9 cellular contexts compared by ENCODE assay signal in the genomic region with DNA sequence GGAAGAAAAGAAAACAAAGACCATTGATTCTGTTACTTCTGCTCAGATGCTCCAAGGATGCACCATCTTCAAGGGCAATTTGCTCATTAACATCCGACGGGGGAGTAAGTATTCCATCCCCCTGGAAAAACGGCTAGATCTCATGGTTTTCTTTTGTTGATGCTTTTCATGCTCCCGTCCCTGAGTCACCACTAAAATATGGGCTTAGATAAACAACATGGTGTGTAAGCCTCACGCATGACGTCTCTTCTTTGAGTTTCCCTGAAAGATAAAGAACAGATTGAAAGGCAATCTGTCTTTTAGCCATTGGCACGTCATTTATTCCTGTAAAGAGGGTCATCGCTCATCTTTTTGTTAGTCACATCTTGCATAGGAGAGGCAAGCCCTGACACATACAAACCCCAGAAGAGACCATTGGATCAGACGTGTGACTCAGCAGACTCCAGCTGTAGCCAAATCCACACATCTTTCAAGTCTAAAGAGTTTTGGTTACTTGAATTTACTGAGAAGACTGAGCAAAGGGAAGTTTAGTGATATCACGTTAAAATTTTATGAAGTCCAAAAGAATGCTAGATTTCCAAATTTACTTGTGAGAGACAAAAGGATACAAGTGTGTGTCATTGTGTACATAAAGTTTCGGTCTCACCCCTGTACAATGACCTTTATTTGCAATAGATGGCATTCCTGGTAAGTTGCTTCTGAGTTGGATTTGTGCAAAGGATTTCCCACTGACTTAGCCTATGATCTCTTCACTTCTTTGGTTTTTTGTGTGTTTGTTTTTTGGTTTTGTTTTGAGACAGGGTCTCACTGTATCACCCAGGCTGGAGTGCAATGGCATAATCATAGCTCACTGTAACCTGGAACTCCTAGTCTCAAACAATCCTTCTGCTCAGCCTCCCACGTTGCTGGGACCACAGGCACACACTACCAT.
A peak's percentile ranks its signal among the peaks of the same experiment; 100 is the strongest.
DNase-seq lines count a peak whose midpoint lies in the region; ATAC-seq and TF ChIP-seq lines count a peak whose summit lies in the region.
"Had no signal": no experiment of that assay in that cellular context is flagged by ENCODE, and none has a peak within 500 bp of the region (broad histone marks: within the 10 kb centered on the region; RNA-seq: fewer than 3 reads in every experiment).

No MANE protein-coding gene starts in this region.

- H3K27me3 Mint-ChIP-seq in endothelial cell (ENCODE audit: unreplicated experiment): peaks cover 3% of the 10 kb centered on the region

- in situ Hi-C loops in Caki2 (cut with HindIII; ENCODE audit: low pct_unique_long_range_greater_than_20kb, low sequenced_read_pairs) (no loop called here), KBM-7 (cut with MboI; ENCODE audit: low pct_unique_long_range_greater_than_20kb, low sequenced_read_pairs) (no loop called here)

- no peaks in the 10 kb centered on the region for H3K9me3 Mint-ChIP-seq in endothelial cell (ENCODE audit: unreplicated experiment)

- DNase-seq in Caki2 (ENCODE audit: low read depth) (peak; percentile 100), NCI-H460 (ENCODE audit: extremely low read depth, low read depth) (peak; percentile 99), epithelial cell of prostate (ENCODE audit: low read depth, low spot score) (peak; percentile 99), omental fat pad (ENCODE audit: low spot score) (no peak), RPMI8226 (no peak), KBM-7 (no peak), endothelial cell (ENCODE audit: low spot score) (no peak), putamen (ENCODE audit: low spot score) (no peak)

- peak overlapping the region; percentile 94 for H3K27ac ChIP-seq in epithelial cell of prostate

- H3K36me3 Mint-ChIP-seq in endothelial cell (ENCODE audit: low read depth, unreplicated experiment): peaks cover 13% of the 10 kb centered on the region

- H3K27ac Mint-ChIP-seq in endothelial cell (ENCODE audit: unreplicated experiment): no peak overlapping the region

- H3K4me3 Mint-ChIP-seq in endothelial cell (ENCODE audit: unreplicated experiment): no peak overlapping the region

- TF ChIP-seq CTCF in omental fat pad (IDR thresholded peaks at IDR 0.05) (no peak), endothelial cell (IDR thresholded peaks at IDR 0.05; ENCODE audit: unreplicated experiment) (no peak)

- ATAC-seq in omental fat pad (ENCODE audit: low FRiP score): peak; percentile 82
- ATAC-seq: GM12878 had no signal

- H3K4me1 Mint-ChIP-seq in endothelial cell (ENCODE audit: unreplicated experiment): peaks cover 14% of the 10 kb centered on the region

Comparison
In these comparisons a context has a peak if more than half of its experiments do, and no peak if none do; other contexts are left out.
1. DNase-seq: peak in Caki2 (single experiment), NCI-H460 (single experiment) and epithelial cell of prostate (single experiment); none in omental fat pad (single experiment), RPMI8226 (single experiment), KBM-7 (single experiment), endothelial cell (single experiment) and putamen (single experiment).